22 cellular contexts compared by ENCODE assay signal in genomic region chr17:14760212-14760611, GRCh38.
DNase-seq lines count a peak whose midpoint lies in the region; ATAC-seq, FAIRE-seq and TF ChIP-seq lines count a peak whose summit lies in the region.
"Had no signal": no experiment of that assay in that cellular context is flagged by ENCODE, and none has a peak within 500 bp of the region (broad histone marks: within the 10 kb centered on the region; RNA-seq: fewer than 3 reads in every experiment).

No MANE protein-coding gene starts in this region.

- H3K36me3 Mint-ChIP-seq in activated CD8-positive, alpha-beta T cell treated with anti-CD3 and anti-CD28 coated beads, Interleukin-2, amount 10 ng/mL, durations not matched to agents 7 days and 5 days (ENCODE audit: low read depth) = no peaks in the 10 kb centered on the region
- H3K36me3 Mint-ChIP-seq: activated naive CD4-positive, alpha-beta T cell treated with anti-CD3 and anti-CD28 coated beads, Interleukin-2, amount 50 U/mL, for 72 hours; CD4-positive, CD25-positive, alpha-beta regulatory T cell; immature natural killer cell; natural killer cell had no signal

- WGBS in hepatocyte (ENCODE audit: low lambda C conversion rate, missing lambda C conversion rate) = 47% methylated on average over 4 of the region's 4 CpGs

- CTCF ChIA-PET in activated CD8-positive, alpha-beta T cell treated with anti-CD3 and anti-CD28 coated beads, Interleukin-2, amount 10 ng/mL, durations not matched to agents 7 days and 5 days (lab: Charles Lee) = no interaction called here

- H3K27me3 ChIP-seq in hepatocyte = no peaks in the 10 kb centered on the region
- H3K27me3 ChIP-seq: brain microvascular endothelial cell, vagina had no signal

- in situ Hi-C loops in GM13976 (cut with MboI; ENCODE audit: low sequenced_read_pairs, unreplicated experiment) = no loop called here

- H4K20me1 ChIP-seq in hepatocyte (ENCODE audit: insufficient read depth, poor library complexity, severe bottlenecking) = no peaks in the 10 kb centered on the region

- no peaks in the 10 kb centered on the region for H3K9me3 ChIP-seq in hepatocyte (ENCODE audit: low read depth)
- H3K9me3 ChIP-seq: vagina had no signal

- H3K27ac ChIP-seq in hepatocyte = peak overlapping the region; percentile 15
- H3K27ac ChIP-seq: brain microvascular endothelial cell, SK-N-MC, vagina had no signal

- ATAC-seq in GM21515 (IDR thresholded peaks at IDR 0.05; ENCODE audit: unreplicated experiment) (peak; percentile 25), HG03103 (IDR thresholded peaks at IDR 0.05; ENCODE audit: low read depth, unreplicated experiment) (peak; percentile 39), GM19455 (IDR thresholded peaks at IDR 0.05; ENCODE audit: unreplicated experiment) (no peak)
- ATAC-seq in activated CD8-positive, alpha-beta T cell treated with anti-CD3 and anti-CD28 coated beads, Interleukin-2, amount 10 ng/mL, durations not matched to agents 7 days and 5 days = no peak
- ATAC-seq: natural killer cell had no signal

- FAIRE-seq in H54 (lab: Jason Lieb, UNC) = no peak

- POLR2A ChIA-PET in activated CD8-positive, alpha-beta T cell treated with anti-CD3 and anti-CD28 coated beads, Interleukin-2, amount 10 ng/mL, durations not matched to agents 7 days and 5 days (lab: Charles Lee) = no interaction called here

- H2AFZ ChIP-seq in hepatocyte = no peak overlapping the region

- H3K27ac Mint-ChIP-seq in activated CD8-positive, alpha-beta T cell treated with anti-CD3 and anti-CD28 coated beads, Interleukin-2, amount 10 ng/mL, durations not matched to agents 7 days and 5 days = no peak overlapping the region
- H3K27ac Mint-ChIP-seq: activated naive CD4-positive, alpha-beta T cell treated with anti-CD3 and anti-CD28 coated beads, Interleukin-2, amount 50 U/mL, for 72 hours; CD4-positive, CD25-positive, alpha-beta regulatory T cell; immature natural killer cell; natural killer cell had no signal

- TF ChIP-seq CTCF in GM13976 (IDR thresholded peaks at IDR 0.05; ENCODE audit: borderline replicate concordance, control extremely low read depth, extremely low read depth, insufficient read depth, missing control alignments) = no peak
- TF ChIP-seq CTCF in hepatocyte (IDR thresholded peaks at IDR 0.05; ENCODE audit: poor library complexity) = no peak

- no peak overlapping the region for H3K4me3 Mint-ChIP-seq in activated CD8-positive, alpha-beta T cell treated with anti-CD3 and anti-CD28 coated beads, Interleukin-2, amount 10 ng/mL, durations not matched to agents 7 days and 5 days
- H3K4me3 Mint-ChIP-seq: CD4-positive, CD25-positive, alpha-beta regulatory T cell; immature natural killer cell; natural killer cell had no signal

- no peaks in the 10 kb centered on the region for H3K9me2 ChIP-seq in hepatocyte (replicated peaks; ENCODE audit: insufficient read depth)

- no peaks in the 10 kb centered on the region for H3K79me2 ChIP-seq in hepatocyte

- H3K36me3 ChIP-seq in hepatocyte (replicated peaks; ENCODE audit: insufficient read depth, low read depth) = no peaks in the 10 kb centered on the region
- H3K36me3 ChIP-seq: brain microvascular endothelial cell, vagina had no signal

- H3K4me1 ChIP-seq in hepatocyte (ENCODE audit: insufficient read depth) = peaks cover 15% of the 10 kb centered on the region
- H3K4me1 ChIP-seq: vagina had no signal

- DNase-seq in GM13976 (ENCODE audit: low spot score) (peak; percentile 58), hepatocyte (ENCODE audit: low spot score) (no peak), H54 (ENCODE audit: insufficient read length, low spot score) (no peak), DMS79 (lab: John Stamatoyannopoulos, UW) (no peak)
- DNase-seq in activated CD8-positive, alpha-beta T cell treated with anti-CD3 and anti-CD28 coated beads, Interleukin-2, amount 10 ng/mL, durations not matched to agents 7 days and 5 days = no peak
- DNase-seq: activated T-cell treated with anti-CD3 and anti-CD28 coated beads, Interleukin-2, amount 50 U/mL, for 1 hour; brain microvascular endothelial cell; CD4-positive, CD25-positive, alpha-beta regulatory T cell; dermis blood vessel endothelial cell; glutamatergic neuron; immature natural killer cell; mammary epithelial cell; MM.1S; natural killer cell; NCI-H2081 treated with DMSO at 0.1 percent for 48 hours; NCI-H69 had no signal

- H3K4me3 ChIP-seq in hepatocyte = no peak overlapping the region
- H3K4me3 ChIP-seq: SK-N-MC, vagina had no signal

- H3K4me2 ChIP-seq in hepatocyte = no peak overlapping the region

- no peaks in the 10 kb centered on the region for H3K4me1 Mint-ChIP-seq in activated CD8-positive, alpha-beta T cell treated with anti-CD3 and anti-CD28 coated beads, Interleukin-2, amount 10 ng/mL, durations not matched to agents 7 days and 5 days (ENCODE audit: low read depth)

- peaks cover 4% of the 10 kb centered on the region for H3K27me3 Mint-ChIP-seq in activated CD8-positive, alpha-beta T cell treated with anti-CD3 and anti-CD28 coated beads, Interleukin-2, amount 10 ng/mL, durations not matched to agents 7 days and 5 days (ENCODE audit: low read depth)

- no peak for TF ChIP-seq POLR2A in H54 (IDR thresholded peaks at IDR 0.05; ENCODE audit: low read depth, low read length)

- no peaks in the 10 kb centered on the region for H3K9me3 Mint-ChIP-seq in activated CD8-positive, alpha-beta T cell treated with anti-CD3 and anti-CD28 coated beads, Interleukin-2, amount 10 ng/mL, durations not matched to agents 7 days and 5 days (ENCODE audit: insufficient read depth)
- H3K9me3 Mint-ChIP-seq: activated naive CD4-positive, alpha-beta T cell treated with anti-CD3 and anti-CD28 coated beads, Interleukin-2, amount 50 U/mL, for 72 hours; CD4-positive, CD25-positive, alpha-beta regulatory T cell; immature natural killer cell; natural killer cell had no signal

Comparison
In these comparisons a context has a peak if more than half of its experiments do, and no peak if none do; other contexts are left out.
1. ATAC-seq: peak in GM21515 (single experiment) and HG03103 (single experiment); none in GM19455 (single experiment) and activated CD8-positive, alpha-beta T cell treated with anti-CD3 and anti-CD28 coated beads, Interleukin-2, amount 10 ng/mL, durations not matched to agents 7 days and 5 days (single experiment).